19 cellular contexts compared by ENCODE assay signal in genomic region chr10:48575901-48576300, GRCh38. TPM values are rescaled to one million over a fixed set of nuclear protein-coding genes. Genes with fewer than 3 reads are reported as not detected.
A peak's percentile ranks its signal among the peaks of the same experiment; 100 is the strongest.
DNase-seq lines count a peak whose midpoint lies in the region; ATAC-seq and TF ChIP-seq lines count a peak whose summit lies in the region.
"Had no signal": no experiment of that assay in that cellular context is flagged by ENCODE, and none has a peak within 500 bp of the region (broad histone marks: within the 10 kb centered on the region; RNA-seq: fewer than 3 reads in every experiment).

No MANE protein-coding gene starts in this region.

- DNase-seq in CD1c-positive myeloid dendritic cell (ENCODE audit: extremely low spot score) (peak; percentile 27), OCI-LY7 (ENCODE audit: low spot score) (no peak), islet precursor cell (peak; percentile 20), breast epithelium (ENCODE audit: low spot score in 2 of 2) (no peak), ACHN (no peak)
- DNase-seq in stimulated activated naive B cell treated with anti-CD40 and anti-IgM and Interleukin-4, amounts not matched to agents 10 μg/mL and 1 μg/mL and 100 μg/mL, for 72 hours = no peak
- DNase-seq in activated CD8-positive, alpha-beta T cell treated with anti-CD3 and anti-CD28 coated beads for 36 hours = no peak
- DNase-seq: CD4-positive, CD25-positive, alpha-beta regulatory T cell; COR-L47; DMS 273 treated with DMSO at 0.1 percent for 48 hours; DND-41; NCI-H1092 treated with DMSO at 0.1 percent for 48 hours; NCI-H146; NCI-H2081; NCI-H2171 treated with DMSO at 0.1 percent for 48 hours; NCI-H446; NCI-H526 treated with DMSO at 0.1 percent for 48 hours; Right ventricle myocardium superior had no signal

- ATAC-seq in stimulated activated naive B cell treated with anti-CD40 and anti-IgM and Interleukin-4, amounts not matched to agents 10 μg/mL and 1 μg/mL and 100 μg/mL, for 72 hours (replicated peaks) = no peak
- no peak for ATAC-seq in activated CD8-positive, alpha-beta T cell treated with anti-CD3 and anti-CD28 coated beads for 36 hours

- H3K27me3 ChIP-seq in breast epithelium = no peaks in the 10 kb centered on the region

- no peaks in the 10 kb centered on the region for H3K9me2 ChIP-seq in OCI-LY7 (ENCODE audit: insufficient read depth, low read length)

- H3K4me1 ChIP-seq in OCI-LY7 (ENCODE audit: insufficient read depth, low read length, poor library complexity, severe bottlenecking) = peaks cover 92% of the 10 kb centered on the region
- no peaks in the 10 kb centered on the region for H3K4me1 ChIP-seq in breast epithelium

- peak overlapping the region; percentile 71 for H3K4me2 ChIP-seq in OCI-LY7 (ENCODE audit: low read length)

- peak overlapping the region in 1 of 2 donors; percentile 82 for H3K4me3 Mint-ChIP-seq in stimulated activated naive B cell treated with anti-CD40 and anti-IgM and Interleukin-4, amounts not matched to agents 10 μg/mL and 1 μg/mL and 100 μg/mL, for 72 hours
- H3K4me3 Mint-ChIP-seq in activated CD8-positive, alpha-beta T cell treated with anti-CD3 and anti-CD28 coated beads for 36 hours = no peak overlapping the region
- H3K4me3 Mint-ChIP-seq: CD4-positive, CD25-positive, alpha-beta regulatory T cell had no signal

- H3K36me3 Mint-ChIP-seq in stimulated activated naive B cell treated with anti-CD40 and anti-IgM and Interleukin-4, amounts not matched to agents 10 μg/mL and 1 μg/mL and 100 μg/mL, for 72 hours = peaks cover 31 to 40% of the 10 kb centered on the region in 2 donors
- H3K36me3 Mint-ChIP-seq in activated CD8-positive, alpha-beta T cell treated with anti-CD3 and anti-CD28 coated beads for 36 hours (ENCODE audit: low read depth) = no peaks in the 10 kb centered on the region
- H3K36me3 Mint-ChIP-seq: CD4-positive, CD25-positive, alpha-beta regulatory T cell had no signal

- H4K20me1 ChIP-seq in OCI-LY7 (ENCODE audit: insufficient read depth, low read length) = no peaks in the 10 kb centered on the region

- H3K9me3 ChIP-seq in OCI-LY7 (ENCODE audit: low read length) (no peaks in the 10 kb centered on the region), breast epithelium (no peaks in the 10 kb centered on the region)

- H3K9me3 Mint-ChIP-seq in stimulated activated naive B cell treated with anti-CD40 and anti-IgM and Interleukin-4, amounts not matched to agents 10 μg/mL and 1 μg/mL and 100 μg/mL, for 72 hours = peaks cover 6 to 7% of the 10 kb centered on the region in 2 donors
- no peaks in the 10 kb centered on the region for H3K9me3 Mint-ChIP-seq in activated CD8-positive, alpha-beta T cell treated with anti-CD3 and anti-CD28 coated beads for 36 hours
- H3K9me3 Mint-ChIP-seq: IgD-negative memory B cell had no signal

- H3K4me1 Mint-ChIP-seq in stimulated activated naive B cell treated with anti-CD40 and anti-IgM and Interleukin-4, amounts not matched to agents 10 μg/mL and 1 μg/mL and 100 μg/mL, for 72 hours = peaks cover 70 to 92% of the 10 kb centered on the region in 2 donors
- no peaks in the 10 kb centered on the region for H3K4me1 Mint-ChIP-seq in activated CD8-positive, alpha-beta T cell treated with anti-CD3 and anti-CD28 coated beads for 36 hours (ENCODE audit: low read depth)
- H3K4me1 Mint-ChIP-seq: CD4-positive, CD25-positive, alpha-beta regulatory T cell had no signal

- peak overlapping the region; percentile 13; the same call in 1 of the 2 replicates for H2AFZ ChIP-seq in OCI-LY7 (ENCODE audit: low read length)

- intact Hi-C loops in OCI-LY7 (cut with micrococcal nuclease; ENCODE audit: unreplicated experiment) = loop anchor here (2.0 kb wide), 1 partner anchor 95 kb away; no protein-coding TSS in a partner anchor
- intact Hi-C loops in activated CD8-positive, alpha-beta T cell treated with anti-CD3 and anti-CD28 coated beads for 36 hours (cut with micrococcal nuclease) = no loop called here
- intact Hi-C loops in breast epithelium (cut with DNase I; ENCODE audit: low total_unique reads) = no loop called here

- no peaks in the 10 kb centered on the region for H3K27me3 Mint-ChIP-seq in stimulated activated naive B cell treated with anti-CD40 and anti-IgM and Interleukin-4, amounts not matched to agents 10 μg/mL and 1 μg/mL and 100 μg/mL, for 72 hours
- peaks cover 4% of the 10 kb centered on the region for H3K27me3 Mint-ChIP-seq in activated CD8-positive, alpha-beta T cell treated with anti-CD3 and anti-CD28 coated beads for 36 hours
- H3K27me3 Mint-ChIP-seq: IgD-negative memory B cell had no signal

- in situ Hi-C loops in ACHN (cut with HindIII; ENCODE audit: low pct_ligation_motif_present, low pct_unique_long_range_greater_than_20kb, low sequenced_read_pairs) = no loop called here

- H3K27ac ChIP-seq in OCI-LY7 (ENCODE audit: low read depth, low read length, poor library complexity, severe bottlenecking) = peak overlapping the region; percentile 95
- H3K27ac ChIP-seq in breast epithelium = no peak overlapping the region

- CTCF ChIA-PET in OCI-LY7 (lab: Charles Lee; ENCODE audit: unreplicated experiment) = no interaction called here
- CTCF ChIA-PET in activated CD8-positive, alpha-beta T cell treated with anti-CD3 and anti-CD28 coated beads for 36 hours (lab: Charles Lee) = no interaction called here

- TF ChIP-seq CTCF in OCI-LY7 (conservative IDR thresholded peaks at IDR 0.05; ENCODE audit: low read length) (no peak), breast epithelium (IDR thresholded peaks at IDR 0.05) (no peak)
- TF ChIP-seq CTCF in activated CD8-positive, alpha-beta T cell treated with anti-CD3 and anti-CD28 coated beads for 36 hours (IDR thresholded peaks at IDR 0.05) = no peak

- no TSS peak for BruUV-seq in OCI-LY7 (replicated peaks; lab: Mats Ljungman, UMichigan)

- no peaks in the 10 kb centered on the region for H3K79me2 ChIP-seq in OCI-LY7 (ENCODE audit: insufficient read depth, low read depth, low read length)

- TF ChIP-seq POLR2A in breast epithelium (IDR thresholded peaks at IDR 0.05) = no peak

- peak overlapping the region; percentile 99 for H3K27ac Mint-ChIP-seq in stimulated activated naive B cell treated with anti-CD40 and anti-IgM and Interleukin-4, amounts not matched to agents 10 μg/mL and 1 μg/mL and 100 μg/mL, for 72 hours
- H3K27ac Mint-ChIP-seq in activated CD8-positive, alpha-beta T cell treated with anti-CD3 and anti-CD28 coated beads for 36 hours = no peak overlapping the region
- H3K27ac Mint-ChIP-seq: CD4-positive, CD25-positive, alpha-beta regulatory T cell had no signal

- peak overlapping the region; percentile 52 for H3K4me3 ChIP-seq in OCI-LY7 (ENCODE audit: low read depth, low read length, poor library complexity, severe bottlenecking)
- no peak overlapping the region for H3K4me3 ChIP-seq in breast epithelium

- POLR2A ChIA-PET in OCI-LY7 (lab: Charles Lee) = interaction anchor here (0.9 to 1.2 kb wide), 3 partner anchors 8 to 80 kb away, joined by 3 to 4 read pairs (median 3); no protein-coding TSS in a partner anchor
- POLR2A ChIA-PET in activated CD8-positive, alpha-beta T cell treated with anti-CD3 and anti-CD28 coated beads for 36 hours (lab: Charles Lee) = no interaction called here

- H3K36me3 ChIP-seq in OCI-LY7 (ENCODE audit: insufficient read depth, low read length) (no peaks in the 10 kb centered on the region), breast epithelium (no peaks in the 10 kb centered on the region)

RNA-seq across cellular contexts. Expression of gene ARHGAP22, which starts 29.0 kb away (rescaled TPM):
- 0.08 and 0.19 TPM in 2 replicates for total RNA-seq in OCI-LY7 (2014; rRNA removed; shearing (Covaris generic))
- total RNA-seq in OCI-LY7 (2022) (0.41 and 0.46 TPM in 2 replicates), breast epithelium (1 to 10 TPM; 2.6 to 8.2 (median 4.8) TPM)
- not detected for total RNA-seq in activated CD8-positive, alpha-beta T cell treated with anti-CD3 and anti-CD28 coated beads for 36 hours

Comparison
In these comparisons a context has a peak if more than half of its experiments do, and no peak if none do; other contexts are left out.
1. DNase-seq: peak in CD1c-positive myeloid dendritic cell (single experiment) and islet precursor cell (single experiment); none in OCI-LY7 (single experiment), stimulated activated naive B cell treated with anti-CD40 and anti-IgM and Interleukin-4, amounts not matched to agents 10 μg/mL and 1 μg/mL and 100 μg/mL, for 72 hours (single experiment), activated CD8-positive, alpha-beta T cell treated with anti-CD3 and anti-CD28 coated beads for 36 hours (single experiment), breast epithelium (0 of 2) and ACHN (single experiment).